In the genomic region with DNA sequence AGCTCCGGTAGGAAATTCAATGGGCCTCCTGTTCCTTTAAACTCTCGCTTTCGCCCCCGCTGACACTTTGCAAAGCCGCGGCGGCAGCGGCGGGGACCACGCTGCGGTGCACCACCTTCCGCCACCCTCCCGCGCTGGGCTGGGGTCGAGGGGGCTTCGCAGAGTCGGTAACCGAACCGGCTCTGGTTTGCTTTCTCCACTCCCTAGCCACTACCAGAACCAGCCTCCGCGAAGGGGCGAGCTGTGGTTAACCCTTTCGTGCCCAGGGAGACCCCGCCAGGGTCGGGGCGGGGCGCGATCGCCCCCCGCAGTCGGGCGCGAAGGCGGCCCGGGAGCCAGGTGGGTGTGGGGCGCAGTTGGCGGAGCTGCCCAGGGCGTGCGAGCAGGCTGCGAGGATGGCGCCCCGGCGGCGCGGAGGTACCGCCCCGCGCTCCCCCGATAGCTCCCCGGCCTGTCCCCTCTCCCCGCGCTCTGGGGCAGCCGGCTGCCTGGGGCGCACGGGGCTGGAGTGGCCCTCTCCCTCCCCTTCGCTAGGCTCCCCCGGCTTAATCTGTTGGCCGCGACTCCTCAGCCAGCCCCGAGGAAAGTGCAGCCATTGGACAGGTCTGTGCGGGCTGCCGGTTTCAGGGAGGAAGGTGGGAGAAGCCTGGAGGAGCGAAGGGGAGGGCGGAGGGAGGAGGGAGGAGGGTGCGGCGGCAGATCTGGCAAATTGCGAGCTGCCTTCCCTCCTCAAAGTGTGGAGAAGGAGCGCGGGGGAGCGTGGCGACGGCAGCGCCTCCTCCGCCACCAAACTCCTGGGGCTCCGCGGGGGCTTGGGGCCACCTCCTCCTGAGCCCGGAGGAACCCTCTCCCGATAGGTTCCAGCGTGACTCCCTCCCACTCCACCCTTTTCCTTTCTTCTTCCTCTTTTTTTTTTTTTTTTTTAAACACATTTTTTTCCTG, we compare ENCODE assay signal across 8 cellular contexts. TPM values are rescaled to one million over a fixed set of nuclear protein-coding genes. Genes with fewer than 3 reads are reported as not detected.
A peak's percentile ranks its signal among the peaks of the same experiment; 100 is the strongest.
DNase-seq lines count a peak whose midpoint lies in the region; ATAC-seq lines count a peak whose summit lies in the region.

No MANE protein-coding gene starts in this region.

- no peak overlapping the region for H3K27ac Mint-ChIP-seq in CD8-positive, alpha-beta memory T cell
- H3K27ac Mint-ChIP-seq in activated T-helper 1 cell treated with anti-CD3 and anti-CD28 coated beads, Interleukin-12 subunit alpha, Interleukin-12 subunit beta, Interleukin-2, Interleukin-4 antibody, amounts not matched to agents 30 ng/mL and 10 ng/mL and 1 ng/mL, durations not matched to agents 14 hours and 24 hours and 36 hours = no peak overlapping the region

- CTCF ChIA-PET in CD8-positive, alpha-beta memory T cell (lab: Charles Lee) = no interaction called here

- no peak for DNase-seq in CD8-positive, alpha-beta memory T cell
- peak; percentile 23 for DNase-seq in HT1080 (ENCODE audit: low read depth)
- DNase-seq in activated T-helper 1 cell treated with anti-CD3 and anti-CD28 coated beads, Interleukin-12 subunit alpha, Interleukin-12 subunit beta, Interleukin-2, Interleukin-4 antibody, amounts not matched to agents 30 ng/mL and 10 ng/mL and 1 ng/mL, durations not matched to agents 14 hours and 24 hours and 36 hours (ENCODE audit: low spot score) = no peak
- peak; percentile 82 for DNase-seq in Right ventricle myocardium superior
- DNase-seq in nucleus accumbens (lab: John Stamatoyannopoulos, UW) = peak in 55 of 56 donors; percentile 21 to 89 (median 67)
- DNase-seq in GOT3 (lab: John Stamatoyannopoulos, UW) = no peak

- ATAC-seq in Right ventricle myocardium superior (ENCODE audit: poor library complexity) (peak; percentile 79), HG02840 (IDR thresholded peaks at IDR 0.05; ENCODE audit: low FRiP score, unreplicated experiment) (no peak), HG02642 (IDR thresholded peaks at IDR 0.05; ENCODE audit: poor library complexity, unreplicated experiment) (no peak)

- peaks cover 6% of the 10 kb centered on the region for H3K27me3 ChIP-seq in CD8-positive, alpha-beta memory T cell (ENCODE audit: insufficient read depth, low read length, poor library complexity, severe bottlenecking)

- no peaks in the 10 kb centered on the region for H3K36me3 Mint-ChIP-seq in CD8-positive, alpha-beta memory T cell
- H3K36me3 Mint-ChIP-seq in activated T-helper 1 cell treated with anti-CD3 and anti-CD28 coated beads, Interleukin-12 subunit alpha, Interleukin-12 subunit beta, Interleukin-2, Interleukin-4 antibody, amounts not matched to agents 30 ng/mL and 10 ng/mL and 1 ng/mL, durations not matched to agents 14 hours and 24 hours and 36 hours (ENCODE audit: low read depth) = no peaks in the 10 kb centered on the region

- H3K27ac ChIP-seq in CD8-positive, alpha-beta memory T cell (ENCODE audit: low read depth, low read length) = no peak overlapping the region

- H3K36me3 ChIP-seq in CD8-positive, alpha-beta memory T cell (ENCODE audit: insufficient read depth, low read length) = no peaks in the 10 kb centered on the region

- peaks cover 2 to 22% (median 8%) of the 10 kb centered on the region in 5 donors for H3K9me3 Mint-ChIP-seq in CD8-positive, alpha-beta memory T cell
- H3K9me3 Mint-ChIP-seq in activated T-helper 1 cell treated with anti-CD3 and anti-CD28 coated beads, Interleukin-12 subunit alpha, Interleukin-12 subunit beta, Interleukin-2, Interleukin-4 antibody, amounts not matched to agents 30 ng/mL and 10 ng/mL and 1 ng/mL, durations not matched to agents 14 hours and 24 hours and 36 hours = no peaks in the 10 kb centered on the region

- intact Hi-C loops in activated T-helper 1 cell treated with anti-CD3 and anti-CD28 coated beads, Interleukin-12 subunit alpha, Interleukin-12 subunit beta, Interleukin-2, Interleukin-4 antibody, amounts not matched to agents 30 ng/mL and 10 ng/mL and 1 ng/mL, durations not matched to agents 14 hours and 24 hours and 36 hours (cut with micrococcal nuclease) = loop anchor here (10.0 kb wide), 1 partner anchor 1679 kb away; no protein-coding TSS in a partner anchor
- intact Hi-C loops in Right ventricle myocardium superior (cut with DNase I) = loop anchor here (5.0 to 10.0 kb wide), 2 partner anchors 132 to 949 kb away; no protein-coding TSS in a partner anchor

- no peaks in the 10 kb centered on the region for H3K9me3 ChIP-seq in CD8-positive, alpha-beta memory T cell (ENCODE audit: low read length)

- no peaks in the 10 kb centered on the region for H3K4me1 ChIP-seq in CD8-positive, alpha-beta memory T cell (ENCODE audit: insufficient read depth, low read length)

- H3K4me3 ChIP-seq in CD8-positive, alpha-beta memory T cell (ENCODE audit: low read length) = no peak overlapping the region

- peak overlapping the region in 4 of 7 donors; percentile 40 to 80 (median 66) for H3K4me3 Mint-ChIP-seq in CD8-positive, alpha-beta memory T cell
- peak overlapping the region; percentile 19 for H3K4me3 Mint-ChIP-seq in activated T-helper 1 cell treated with anti-CD3 and anti-CD28 coated beads, Interleukin-12 subunit alpha, Interleukin-12 subunit beta, Interleukin-2, Interleukin-4 antibody, amounts not matched to agents 30 ng/mL and 10 ng/mL and 1 ng/mL, durations not matched to agents 14 hours and 24 hours and 36 hours

- H3K4me1 Mint-ChIP-seq in CD8-positive, alpha-beta memory T cell = peaks cover 0 to 6% (median 2%) of the 10 kb centered on the region in 3 donors
- no peaks in the 10 kb centered on the region for H3K4me1 Mint-ChIP-seq in activated T-helper 1 cell treated with anti-CD3 and anti-CD28 coated beads, Interleukin-12 subunit alpha, Interleukin-12 subunit beta, Interleukin-2, Interleukin-4 antibody, amounts not matched to agents 30 ng/mL and 10 ng/mL and 1 ng/mL, durations not matched to agents 14 hours and 24 hours and 36 hours (ENCODE audit: low read depth)

- POLR2A ChIA-PET in CD8-positive, alpha-beta memory T cell (lab: Charles Lee) = no interaction called here

- peaks cover 18 to 34% of the 10 kb centered on the region in 2 donors for H3K27me3 Mint-ChIP-seq in CD8-positive, alpha-beta memory T cell
- peaks cover 39% of the 10 kb centered on the region for H3K27me3 Mint-ChIP-seq in activated T-helper 1 cell treated with anti-CD3 and anti-CD28 coated beads, Interleukin-12 subunit alpha, Interleukin-12 subunit beta, Interleukin-2, Interleukin-4 antibody, amounts not matched to agents 30 ng/mL and 10 ng/mL and 1 ng/mL, durations not matched to agents 14 hours and 24 hours and 36 hours (ENCODE audit: insufficient read depth)

RNA-seq across cellular contexts. Expression of a gene that starts 0.5 kb away (rescaled TPM):
- under 1 TPM; 0.15 to 0.38 TPM for total RNA-seq in CD8-positive, alpha-beta memory T cell
- 1.5 TPM for polyA plus RNA-seq in CD8-positive, alpha-beta memory T cell
- 0.27 and 0.48 TPM in 2 replicates for total RNA-seq in HT1080 (2014; rRNA removed; shearing (Covaris generic))
- 1.2 and 1.4 TPM in 2 replicates for polyA plus RNA-seq in HT1080 (2015; cell fraction: cytosol; rRNA removed)
- 3.6 and 4.6 TPM in 2 replicates for polyA plus RNA-seq in HT1080 (2015; cell fraction: nucleus; rRNA removed)
- not detected in 2 replicates for total RNA-seq in activated T-helper 1 cell treated with anti-CD3 and anti-CD28 coated beads, Interleukin-12 subunit alpha, Interleukin-12 subunit beta, Interleukin-2, Interleukin-4 antibody, amounts not matched to agents 30 ng/mL and 10 ng/mL and 1 ng/mL, durations not matched to agents 14 hours and 24 hours and 36 hours
- total RNA-seq in Right ventricle myocardium superior = 12.2 TPM

Comparison
In these comparisons a context has a peak if more than half of its experiments do, and no peak if none do; other contexts are left out.
1. DNase-seq: peak in HT1080 (single experiment), Right ventricle myocardium superior (single experiment) and nucleus accumbens (55 of 56); none in CD8-positive, alpha-beta memory T cell (0 of 5), activated T-helper 1 cell treated with anti-CD3 and anti-CD28 coated beads, Interleukin-12 subunit alpha, Interleukin-12 subunit beta, Interleukin-2, Interleukin-4 antibody, amounts not matched to agents 30 ng/mL and 10 ng/mL and 1 ng/mL, durations not matched to agents 14 hours and 24 hours and 36 hours (single experiment) and GOT3 (single experiment).